1 cellular context compared by ENCODE assay signal in genomic region chr14:50037837-50038236, GRCh38.
TF ChIP-seq lines count a peak whose summit lies in the region.

No MANE protein-coding gene starts in this region.

TF ChIP-seq in GM12878, 131 proteins besides CTCF, POLR2A, EP300 and RAD21 (continued from another document):
- peak in 1 of 2 experiments; percentile 26; a peak in 2 of 4 replicates for TF ChIP-seq IKZF2 (IDR thresholded peaks at IDR 0.05)
- TF ChIP-seq PAX5 (IDR thresholded peaks at IDR 0.05; ENCODE audit: borderline replicate concordance, low read depth, low read length) = peak; percentile 67; the same call in 1 of the 2 replicates
- TF ChIP-seq POU2F2 (IDR thresholded peaks at IDR 0.05; ENCODE audit: borderline replicate concordance, low read depth, low read length) = peak; percentile 68; the same call in 1 of the 3 replicates
- TF ChIP-seq BCL11A (IDR thresholded peaks at IDR 0.05; ENCODE audit: low read depth, low read length) = peak; percentile 49; the same call in 1 of the 2 replicates
- peak; percentile 61 for TF ChIP-seq BCL3 (IDR thresholded peaks at IDR 0.05; ENCODE audit: borderline replicate concordance, insufficient read depth, low read depth, low read length, poor library complexity, severe bottlenecking)
- TF ChIP-seq CBX5 (IDR thresholded peaks at IDR 0.05; ENCODE audit: low read depth) = peak; percentile 56; the same call in 1 of the 2 replicates
- TF ChIP-seq EZH2 (IDR thresholded peaks at IDR 0.05; ENCODE audit: borderline replicate concordance, control insufficient read depth, low read depth, low read length) = no peak
- TF ChIP-seq EGR1 (IDR thresholded peaks at IDR 0.05; ENCODE audit: borderline replicate concordance in 1 of 2, low read depth in 2 of 2, low read length in 2 of 2) = peak in 1 of 2 experiments; percentile 61; a peak in 1 of 3 replicates
- TF ChIP-seq GATAD2B (conservative IDR thresholded peaks at IDR 0.05; ENCODE audit: low read depth) = peak; percentile 42; the same call in 1 of the 2 replicates
- no peak for TF ChIP-seq POLR2AphosphoS2 (IDR thresholded peaks at IDR 0.05; ENCODE audit: low read depth, low read length)
- 0 out of 2 replicates have a peak, but pooled peaks have one; percentile 17 for TF ChIP-seq ZNF217 (IDR thresholded peaks at IDR 0.05)
- TF ChIP-seq ZNF207 (IDR thresholded peaks at IDR 0.05; ENCODE audit: borderline replicate concordance) = no peak
